19 cellular contexts compared by ENCODE assay signal in the genomic region with DNA sequence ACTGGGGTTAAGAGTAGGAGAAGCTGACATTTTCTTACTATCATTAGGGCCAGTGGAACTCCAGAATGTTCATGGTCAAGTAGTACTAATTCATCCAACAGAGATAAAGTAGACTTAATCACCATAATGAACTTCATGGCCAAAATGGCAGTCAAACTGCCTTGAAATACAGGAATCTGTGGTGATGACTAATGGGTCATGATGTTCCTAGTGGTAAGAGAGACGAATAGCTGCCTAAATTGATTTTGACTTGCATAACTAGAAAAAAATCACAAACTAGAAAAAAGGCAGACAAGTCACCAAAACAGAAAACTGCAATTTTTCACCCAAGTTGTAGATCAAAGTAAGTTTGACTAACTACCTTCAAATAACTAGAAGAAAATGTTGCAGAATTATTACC.
"Had no signal": no experiment of that assay in that cellular context is flagged by ENCODE, and none has a peak within 500 bp of the region (broad histone marks: within the 10 kb centered on the region; RNA-seq: fewer than 3 reads in every experiment).

No MANE protein-coding gene starts in this region.

- ATAC-seq: activated CD4-positive, alpha-beta T cell treated with anti-CD3 and anti-CD28 coated beads for 36 hours; activated CD8-positive, alpha-beta memory T cell treated with anti-CD3 and anti-CD28 coated beads, Interleukin-2, amount 10 ng/mL, durations not matched to agents 7 days and 5 days; natural killer cell had no signal

- H3K27ac ChIP-seq: dorsolateral prefrontal cortex, VCaP had no signal

- H3K4me3 ChIP-seq: dorsolateral prefrontal cortex, smooth muscle cell had no signal

- H3K27me3 ChIP-seq: dorsolateral prefrontal cortex had no signal

- DNase-seq: activated CD4-positive, alpha-beta memory T cell treated with anti-CD3 and anti-CD28 coated beads for 36 hours; activated CD4-positive, alpha-beta T cell treated with anti-CD3 and anti-CD28 coated beads for 36 hours; activated CD8-positive, alpha-beta memory T cell treated with anti-CD3 and anti-CD28 coated beads, Interleukin-2, amount 10 ng/mL, durations not matched to agents 7 days and 5 days; activated naive CD4-positive, alpha-beta T cell treated with anti-CD3 and anti-CD28 coated beads for 36 hours; activated T-cell treated with anti-CD3 and anti-CD28 coated beads, Interleukin-2, amount 50 U/mL, for 1 hour; dorsolateral prefrontal cortex; endodermal cell; erythroblast; hypothalamus; kidney glomerular epithelial cell; mesendoderm; natural killer cell; occipital lobe; right cardiac atrium; stimulated activated CD4-positive, alpha-beta T cell treated with anti-CD3 and anti-CD28 coated beads, Interleukin-4, amount 100 ng/mL, for 4 hours; stimulated activated CD8-positive, alpha-beta memory T cell treated with anti-CD3 and anti-CD28 coated beads, Interleukin-4, amount 100 ng/mL, for 48 hours; stimulated activated naive CD4-positive, alpha-beta T cell treated with Interleukin-2 at 50 U/mL for 16 hours had no signal

- H3K4me2 ChIP-seq: smooth muscle cell had no signal
